ENCODE assay signal across 8 cellular contexts in the genomic region with DNA sequence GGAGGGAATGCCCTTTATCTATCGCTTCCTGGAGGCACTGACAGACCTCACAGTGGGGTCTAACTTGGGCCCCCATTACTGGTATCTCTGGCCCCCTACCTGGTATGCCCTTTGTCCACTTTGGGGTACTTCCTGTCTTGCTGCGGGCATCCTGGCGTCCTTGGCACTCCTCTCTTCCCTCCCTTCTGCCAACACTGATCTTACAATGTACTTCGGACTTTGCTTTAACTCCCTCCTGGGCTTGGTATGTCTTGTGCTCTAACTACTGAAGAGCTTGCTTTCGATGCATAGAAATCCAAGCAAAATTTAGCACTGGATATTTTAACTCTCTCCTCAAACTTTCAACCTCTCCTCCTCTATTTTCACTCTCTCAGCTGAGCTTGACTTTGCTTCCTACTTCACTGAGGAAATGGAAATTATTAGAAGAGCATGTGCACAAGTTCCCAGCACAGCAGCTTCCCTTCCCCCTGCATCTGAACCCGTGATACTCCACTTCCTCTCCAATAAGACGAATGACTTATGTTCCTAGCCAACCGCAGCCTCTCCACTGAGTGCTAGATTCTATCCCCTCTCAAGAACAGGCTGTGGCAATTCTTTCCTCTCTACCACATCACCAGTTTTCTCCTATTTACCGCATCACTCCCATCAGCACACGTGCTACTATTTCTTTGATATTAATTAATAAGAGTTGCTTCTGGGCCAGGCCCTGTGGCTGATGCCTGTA. TPM values are rescaled to one million over a fixed set of nuclear protein-coding genes. Genes with fewer than 3 reads are reported as not detected.
DNase-seq lines count a peak whose midpoint lies in the region; ATAC-seq and TF ChIP-seq lines count a peak whose summit lies in the region.

No MANE protein-coding gene starts in this region.

- DNase-seq in EH (ENCODE audit: low read depth) (peak; percentile 41), Kasumi-1 (lab: John Stamatoyannopoulos, UW) (peak; percentile 82 to 90), neuronal stem cell (ENCODE audit: low spot score) (no peak), dorsolateral prefrontal cortex (no peak), spleen (no peak)
- DNase-seq in activated CD4-positive, CD25-positive, alpha-beta regulatory T cell treated with anti-CD3 and anti-CD28 coated beads, Interleukin-2, amount 50 U/mL, for 72 hours, result no peak

- no peak overlapping the region for H3K4me2 ChIP-seq in neuronal stem cell (ENCODE audit: insufficient read depth, low read length, poor library complexity, severe bottlenecking)

- H3K27me3 Mint-ChIP-seq in brain, result peaks cover 14% of the 10 kb centered on the region

- H3K4me1 ChIP-seq in neuronal stem cell (ENCODE audit: control insufficient read depth in 2 of 2, insufficient read depth in 1 of 2, low read depth in 1 of 2, low read length in 2 of 2) (no peaks in the 10 kb centered on the region), spleen (peaks cover 0 to 10% (median 3%) of the 10 kb centered on the region in 6 donors)

- H3K4ac ChIP-seq in neuronal stem cell (ENCODE audit: low read length), result no peak overlapping the region

- H2BK5ac ChIP-seq in neuronal stem cell (ENCODE audit: low read length), result no peak overlapping the region

- H3K4me3 ChIP-seq in neuronal stem cell (ENCODE audit: low read length in 2 of 2) (no peak overlapping the region), dorsolateral prefrontal cortex (no peak overlapping the region), spleen (no peak overlapping the region)

- H3K18ac ChIP-seq in neuronal stem cell (ENCODE audit: low read length), result no peak overlapping the region

- H3K9me3 ChIP-seq in neuronal stem cell (replicated peaks in 1 of 2; ENCODE audit: control insufficient read depth in 2 of 2, insufficient read depth in 1 of 2, low read depth in 1 of 2, low read length in 2 of 2) (no peaks in the 10 kb centered on the region), spleen (no peaks in the 10 kb centered on the region)

- H3K27ac Mint-ChIP-seq in brain, result peak overlapping the region in 3 of 5 experiments; percentile 13 to 65 (median 63)

- H2AFZ ChIP-seq in neuronal stem cell (ENCODE audit: low read length), result peak overlapping the region; percentile 17

- H3K27me3 ChIP-seq in neuronal stem cell (ENCODE audit: control insufficient read depth in 3 of 3, insufficient read depth in 3 of 3, low read depth in 1 of 3, low read length in 3 of 3) (no peaks in the 10 kb centered on the region), dorsolateral prefrontal cortex (peaks cover 0 to 86% (median 25%) of the 10 kb centered on the region in 45 donors), spleen (replicated peaks in 1 of 7) (peaks cover 0 to 7% (median 0%) of the 10 kb centered on the region in 7 donors)

- H3K36me3 ChIP-seq in neuronal stem cell (replicated peaks in 1 of 2; ENCODE audit: control insufficient read depth in 2 of 2, insufficient read depth in 2 of 2, low read length in 2 of 2), result no peaks in the 10 kb centered on the region
- H3K36me3 ChIP-seq in spleen, result no peaks in the 10 kb centered on the region

- ATAC-seq in HG03039 (IDR thresholded peaks at IDR 0.05; ENCODE audit: unreplicated experiment), result no peak

- no peak overlapping the region for H3K14ac ChIP-seq in neuronal stem cell (ENCODE audit: low read length)

- H3K27ac ChIP-seq in neuronal stem cell (replicated peaks; ENCODE audit: low read length), result no peak overlapping the region
- no peak overlapping the region for H3K27ac ChIP-seq in dorsolateral prefrontal cortex
- H3K27ac ChIP-seq in spleen, result peak overlapping the region in 4 of 8 donors; percentile 10 to 54 (median 45)

- H2AK5ac ChIP-seq in neuronal stem cell (ENCODE audit: low read depth, low read length), result no peak overlapping the region

- no peak overlapping the region for H4K8ac ChIP-seq in neuronal stem cell (ENCODE audit: low read depth, low read length)

- H3K4me1 Mint-ChIP-seq in brain, result peaks cover 7% of the 10 kb centered on the region

- H3K36me3 Mint-ChIP-seq in brain, result no peaks in the 10 kb centered on the region

- H3K23ac ChIP-seq in neuronal stem cell (ENCODE audit: low read depth, low read length, poor library complexity), result no peak overlapping the region

- no peak overlapping the region for H2BK15ac ChIP-seq in neuronal stem cell (ENCODE audit: low read length)

- no peak overlapping the region for H3K9ac ChIP-seq in neuronal stem cell (ENCODE audit: low read depth, low read length, poor library complexity)

- no peak overlapping the region for H2BK12ac ChIP-seq in neuronal stem cell (ENCODE audit: low read length)

- TF ChIP-seq CTCF in brain (conservative IDR thresholded peaks at IDR 0.05) (no peak), dorsolateral prefrontal cortex (IDR thresholded peaks at IDR 0.05 in 54 of 56, conservative IDR thresholded peaks at IDR 0.05 in 2 of 56; ENCODE audit: low read depth in 1 of 56, partially characterized antibody in 56 of 56) (no peak), spleen (IDR thresholded peaks at IDR 0.05 in 8 of 11, conservative IDR thresholded peaks at IDR 0.05 in 3 of 11) (no peak)

- no peak overlapping the region for H4K91ac ChIP-seq in neuronal stem cell (ENCODE audit: low read depth, low read length, poor library complexity)

- WGBS in neuronal stem cell (ENCODE audit: extremely low coverage in 2 of 2, insufficient read length in 2 of 2, insufficient replicate concordance in 1 of 2), 2 donors, result no CpG with 5 or more reads among the region's 10 CpGs
- WGBS in spleen, 5 donors, result 26 to 38% (median 31%) methylated on average over 10 of the region's 10 CpGs

- no peak for TF ChIP-seq POLR2A in spleen (IDR thresholded peaks at IDR 0.05)

- intact Hi-C loops in dorsolateral prefrontal cortex (cut with DNase I) (no loop called here), spleen (cut with DNase I; ENCODE audit: low total_unique reads) (no loop called here)

- H3K79me1 ChIP-seq in neuronal stem cell (ENCODE audit: low read depth, low read length), result no peaks in the 10 kb centered on the region

- peaks cover 0 to 5% (median 0%) of the 10 kb centered on the region in 5 experiments for H3K9me3 Mint-ChIP-seq in brain

- no peak overlapping the region for H3K4me3 Mint-ChIP-seq in brain

- H2BK120ac ChIP-seq in neuronal stem cell (ENCODE audit: low read depth, low read length), result no peak overlapping the region

RNA-seq across cellular contexts. Expression of gene SUPT20HL2, which starts 52.9 kb away (rescaled TPM):
- not detected for polyA plus RNA-seq in brain (ENCODE audit: insufficient read depth, low read depth, low replicate concordance)
- 0.01 TPM for polyA plus RNA-seq in neuronal stem cell (2013, experiment 1 of 2)
- not detected for polyA plus RNA-seq in neuronal stem cell (2013, experiment 2 of 2)
- under 1 TPM in 5 of 120 experiments, not detected in 115; 0.18 to 0.27 (median 0.20) TPM for total RNA-seq in dorsolateral prefrontal cortex
- not detected for total RNA-seq in spleen
- not detected for polyA plus RNA-seq in spleen

Comparison
In these comparisons a context has a peak if more than half of its experiments do, and no peak if none do; other contexts are left out.
1. DNase-seq: peak in EH (single experiment) and Kasumi-1 (2 of 2); none in neuronal stem cell (single experiment), dorsolateral prefrontal cortex (0 of 10), activated CD4-positive, CD25-positive, alpha-beta regulatory T cell treated with anti-CD3 and anti-CD28 coated beads, Interleukin-2, amount 50 U/mL, for 72 hours (single experiment) and spleen (single experiment).